8 cellular contexts compared by ENCODE assay signal in the genomic region with DNA sequence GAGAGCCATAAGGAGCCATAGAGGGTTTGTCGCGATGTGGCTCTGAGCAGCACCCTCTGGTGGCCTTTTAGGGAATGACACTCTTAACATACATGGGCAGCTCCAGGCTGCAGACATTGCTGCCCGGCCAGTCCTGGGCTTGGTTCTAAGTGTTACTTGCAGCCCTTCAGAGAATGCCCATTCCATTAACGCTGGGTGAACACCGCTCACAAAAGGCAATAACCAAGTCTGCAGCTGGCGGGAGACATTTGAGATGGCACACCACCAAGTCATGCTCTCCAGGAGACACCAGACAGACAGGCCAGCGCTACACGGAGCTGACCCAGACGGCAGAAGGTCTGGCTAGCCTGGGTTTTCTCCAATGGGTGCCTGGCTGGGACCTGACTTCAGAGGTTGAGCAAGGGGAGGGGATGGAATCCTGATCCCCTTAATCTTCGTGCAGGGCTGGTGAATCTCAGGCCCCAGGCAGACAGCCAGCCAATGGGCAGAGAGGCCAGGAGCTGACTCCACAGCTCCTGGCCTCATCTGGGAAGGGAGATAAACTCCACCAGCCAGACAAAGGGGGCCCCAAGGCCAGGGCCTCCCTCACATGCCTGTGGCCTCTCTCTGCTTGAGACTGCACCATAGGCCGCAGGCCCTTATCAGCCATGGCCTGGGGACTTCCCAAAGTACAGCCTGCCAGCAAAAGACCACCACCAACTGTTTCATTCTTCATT. TPM values are rescaled to one million over a fixed set of nuclear protein-coding genes. Genes with fewer than 3 reads are reported as not detected.
DNase-seq lines count a peak whose midpoint lies in the region; ATAC-seq lines count a peak whose summit lies in the region.

No MANE protein-coding gene starts in this region.

- DNase-seq in EH (ENCODE audit: low read depth): peak; percentile 86
- DNase-seq in NCI-H748 (lab: John Stamatoyannopoulos, UW; ENCODE audit: unreplicated experiment): peak; percentile 66
- peak; percentile 79 for DNase-seq in activated CD4-positive, alpha-beta memory T cell treated with anti-CD3 and anti-CD28 coated beads for 36 hours
- DNase-seq in effector CD4-positive, alpha-beta T cell: peak; percentile 65
- DNase-seq in memory B cell (ENCODE audit: low spot score in 2 of 2): peak; percentile 68 to 73
- peak; percentile 23 for DNase-seq in stimulated activated CD8-positive, alpha-beta memory T cell treated with anti-CD3 and anti-CD28 coated beads, Interleukin-12 subunit alpha, Interleukin-12 subunit beta, amount 100 ng/mL, for 24 hours (ENCODE audit: extremely low read depth)

- H3K27ac Mint-ChIP-seq in activated CD4-positive, alpha-beta memory T cell treated with anti-CD3 and anti-CD28 coated beads for 36 hours: no peak overlapping the region
- no peak overlapping the region for H3K27ac Mint-ChIP-seq in memory B cell

- no peaks in the 10 kb centered on the region for H3K27me3 Mint-ChIP-seq in activated CD4-positive, alpha-beta memory T cell treated with anti-CD3 and anti-CD28 coated beads for 36 hours
- peaks cover 7% of the 10 kb centered on the region for H3K27me3 Mint-ChIP-seq in memory B cell

- ATAC-seq in HG03108 (IDR thresholded peaks at IDR 0.05; ENCODE audit: unreplicated experiment) (peak; percentile 58), memory B cell (ENCODE audit: low read depth) (peak; percentile 83), GM18858 (IDR thresholded peaks at IDR 0.05; ENCODE audit: unreplicated experiment) (no peak)

- CTCF ChIA-PET in activated CD4-positive, alpha-beta memory T cell treated with anti-CD3 and anti-CD28 coated beads for 36 hours (lab: Charles Lee): interaction anchor here (0.5 to 7.7 kb wide), 31 partner anchors 9 to 330 kb away, joined by 3 to 93 read pairs (median 5); no protein-coding TSS in a partner anchor

- intact Hi-C loops in activated CD4-positive, alpha-beta memory T cell treated with anti-CD3 and anti-CD28 coated beads for 36 hours (cut with micrococcal nuclease): loop anchor here (1.0 to 2.0 kb wide), 4 partner anchors 27 to 330 kb away; no protein-coding TSS in a partner anchor

- no peak overlapping the region for H3K4me3 Mint-ChIP-seq in activated CD4-positive, alpha-beta memory T cell treated with anti-CD3 and anti-CD28 coated beads for 36 hours
- H3K4me3 Mint-ChIP-seq in memory B cell: no peak overlapping the region

- H3K36me3 Mint-ChIP-seq in activated CD4-positive, alpha-beta memory T cell treated with anti-CD3 and anti-CD28 coated beads for 36 hours: no peaks in the 10 kb centered on the region
- H3K36me3 Mint-ChIP-seq in memory B cell: no peaks in the 10 kb centered on the region

- H3K9me3 Mint-ChIP-seq in activated CD4-positive, alpha-beta memory T cell treated with anti-CD3 and anti-CD28 coated beads for 36 hours: no peaks in the 10 kb centered on the region
- H3K9me3 Mint-ChIP-seq in memory B cell: no peaks in the 10 kb centered on the region

- POLR2A ChIA-PET in activated CD4-positive, alpha-beta memory T cell treated with anti-CD3 and anti-CD28 coated beads for 36 hours (lab: Charles Lee): interaction anchor here (1.0 to 1.4 kb wide), 2 partner anchors 21 to 199 kb away, joined by 3 read pairs; no protein-coding TSS in a partner anchor

- peaks cover 2% of the 10 kb centered on the region for H3K4me1 Mint-ChIP-seq in activated CD4-positive, alpha-beta memory T cell treated with anti-CD3 and anti-CD28 coated beads for 36 hours (ENCODE audit: low read depth)
- H3K4me1 Mint-ChIP-seq in memory B cell: peaks cover 2% of the 10 kb centered on the region

RNA-seq across cellular contexts. Expression of gene ZDHHC7, which starts 58.8 kb away (rescaled TPM):
- total RNA-seq in activated CD4-positive, alpha-beta memory T cell treated with anti-CD3 and anti-CD28 coated beads for 36 hours: 10 to 100 TPM; 23.5 to 25.1 TPM

Comparison
In these comparisons a context has a peak if more than half of its experiments do, and no peak if none do; other contexts are left out.
1. DNase-seq: peak in every context shown above with its lines; median percentile 86 in EH; 79 in activated CD4-positive, alpha-beta memory T cell treated with anti-CD3 and anti-CD28 coated beads for 36 hours; 70 in memory B cell; 66 in NCI-H748; 65 in effector CD4-positive, alpha-beta T cell; 23 in stimulated activated CD8-positive, alpha-beta memory T cell treated with anti-CD3 and anti-CD28 coated beads, Interleukin-12 subunit alpha, Interleukin-12 subunit beta, amount 100 ng/mL, for 24 hours.